In genomic region chr12:100123316-100124095, GRCh38 we compare ENCODE assay signal across 19 cellular contexts.
"Had no signal": no experiment of that assay in that cellular context is flagged by ENCODE, and none has a peak within 500 bp of the region (broad histone marks: within the 10 kb centered on the region; RNA-seq: fewer than 3 reads in every experiment).

No MANE protein-coding gene starts in this region.

- H3K27ac ChIP-seq: body of pancreas, foreskin keratinocyte, ovary, prostate gland had no signal

- H3K27me3 ChIP-seq: body of pancreas, foreskin keratinocyte, ovary, tibial artery had no signal

- ATAC-seq: activated T-cell treated with anti-CD3 and anti-CD28 coated beads, Interleukin-2, amount 50 U/mL, for 72 hours; body of pancreas; foreskin keratinocyte; left lobe of liver; natural killer cell had no signal

- DNase-seq: activated CD4-positive, alpha-beta memory T cell treated with anti-CD3 and anti-CD28 coated beads for 36 hours; activated CD4-positive, alpha-beta T cell treated with anti-CD3 and anti-CD28 coated beads for 48 hours; activated CD4-positive, CD25-positive, alpha-beta regulatory T cell; activated effector memory CD4-positive, alpha-beta T cell treated with Interleukin-2 at 50 U/mL for 16 hours; activated naive CD4-positive, alpha-beta T cell treated with anti-CD3 and anti-CD28 coated beads for 36 hours; activated T-cell treated with anti-CD3 and anti-CD28 coated beads, Interleukin-2, amount 50 U/mL, for 72 hours; body of pancreas; foreskin keratinocyte; midbrain; natural killer cell; ovary; stimulated activated CD4-positive, alpha-beta T cell treated with anti-CD3 and anti-CD28 coated beads, Interleukin-4, amount 100 ng/mL, for 1 hour; stimulated activated naive CD4-positive, alpha-beta T cell; T-helper 1 cell; T1000; tibial artery had no signal

- H3K36me3 ChIP-seq: ovary, prostate gland, tibial artery had no signal

- H3K27ac Mint-ChIP-seq: activated CD4-positive, alpha-beta memory T cell treated with anti-CD3 and anti-CD28 coated beads for 36 hours; activated naive CD4-positive, alpha-beta T cell treated with anti-CD3 and anti-CD28 coated beads for 36 hours; activated T-cell treated with anti-CD3 and anti-CD28 coated beads, Interleukin-2, amount 50 U/mL, for 72 hours; natural killer cell had no signal

- H3K4me3 Mint-ChIP-seq: activated CD4-positive, alpha-beta memory T cell treated with anti-CD3 and anti-CD28 coated beads for 36 hours; activated naive CD4-positive, alpha-beta T cell treated with anti-CD3 and anti-CD28 coated beads for 36 hours; activated T-cell treated with anti-CD3 and anti-CD28 coated beads, Interleukin-2, amount 50 U/mL, for 72 hours; natural killer cell had no signal

- H3K27me3 Mint-ChIP-seq: activated CD4-positive, alpha-beta memory T cell treated with anti-CD3 and anti-CD28 coated beads for 36 hours had no signal

- H3K4me3 ChIP-seq: body of pancreas, lung, ovary, prostate gland, tibial artery had no signal

- H3K9me3 ChIP-seq: body of pancreas, ovary, prostate gland, tibial artery had no signal
